ENCODE assay signal across 13 cellular contexts in the genomic region with DNA sequence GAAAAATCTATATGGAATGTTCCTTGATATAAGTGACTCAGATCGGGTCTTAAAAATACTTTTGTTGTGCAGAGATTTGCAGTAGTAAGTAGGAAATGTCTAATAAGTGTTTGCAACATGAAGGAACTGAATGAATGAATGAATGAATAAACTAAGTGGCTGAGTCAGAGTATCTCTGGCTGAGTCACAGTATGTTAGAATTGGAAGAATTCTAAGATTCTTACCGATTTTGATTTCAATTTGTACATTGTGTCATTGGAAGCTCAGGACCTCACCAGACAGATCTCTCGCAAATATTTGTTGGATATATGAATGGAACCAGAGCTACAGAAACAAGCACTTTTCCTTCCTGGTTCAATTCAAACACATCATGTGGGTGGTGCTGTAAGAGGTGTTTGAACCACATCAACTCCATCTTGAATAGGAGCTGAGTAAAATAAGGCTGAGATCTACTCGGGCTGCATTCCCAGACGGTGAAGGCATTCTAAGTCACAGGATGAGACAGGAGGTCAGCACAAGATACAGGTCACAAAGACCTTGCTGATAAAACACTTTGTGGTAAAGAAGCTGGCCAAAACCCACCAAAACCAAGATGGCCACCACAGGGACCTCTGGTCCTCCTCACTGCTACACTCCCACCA.
DNase-seq lines count a peak whose midpoint lies in the region; ATAC-seq and FAIRE-seq lines count a peak whose summit lies in the region.
"Had no signal": no experiment of that assay in that cellular context is flagged by ENCODE, and none has a peak within 500 bp of the region (broad histone marks: within the 10 kb centered on the region; RNA-seq: fewer than 3 reads in every experiment).

No MANE protein-coding gene starts in this region.

- ATAC-seq in left colon: no peak
- ATAC-seq in HG03139 (IDR thresholded peaks at IDR 0.05; ENCODE audit: unreplicated experiment): no peak

- intact Hi-C loops in left colon (cut with DNase I, micrococcal nuclease): no loop called here

- H3K27ac ChIP-seq in epithelial cell of prostate: peak overlapping the region; percentile 16
- H3K27ac ChIP-seq: colonic mucosa, SJCRH30 had no signal

- no peak for FAIRE-seq in RCC 7860 (lab: Jason Lieb, UNC)

- DNase-seq in GM03348 (ENCODE audit: low spot score) (peak; percentile 66), RCC 7860 (ENCODE audit: low spot score) (peak; percentile 74), epithelial cell of prostate (ENCODE audit: low read depth, low spot score) (no peak), pulmonary artery endothelial cell (ENCODE audit: low read depth, low spot score) (peak; percentile 19), left colon (no peak)
- no peak for DNase-seq in stimulated activated naive CD4-positive, alpha-beta T cell (lab: John Stamatoyannopoulos, UW)
- DNase-seq: activated CD4-positive, alpha-beta T cell treated with anti-CD3 and anti-CD28 coated beads for 1 hour; colonic mucosa; NCI-H1105 treated with DMSO at 0.1 percent for 48 hours; NCI-H774; posterior cingulate gyrus; SJCRH30 had no signal

Comparison
In these comparisons a context has a peak if more than half of its experiments do, and no peak if none do; other contexts are left out.
1. DNase-seq: peak in GM03348 (single experiment), RCC 7860 (single experiment) and pulmonary artery endothelial cell (single experiment); none in epithelial cell of prostate (single experiment), left colon (0 of 2) and stimulated activated naive CD4-positive, alpha-beta T cell (0 of 6).